Comparison of ENCODE assay signal across 8 cellular contexts in genomic region chr9:93091453-93092081, GRCh38.
A peak's percentile ranks its signal among the peaks of the same experiment; 100 is the strongest.
DNase-seq lines count a peak whose midpoint lies in the region; ATAC-seq lines count a peak whose summit lies in the region.

No MANE protein-coding gene starts in this region.

- DNase-seq in DMS53 (lab: John Stamatoyannopoulos, UW) (peak; percentile 70), DMS53 treated with DMSO at 0.1 percent for 48 hours (lab: John Stamatoyannopoulos, UW; ENCODE audit: unreplicated experiment) (no peak), fibroblast of gingiva (ENCODE audit: low read depth) (peak; percentile 72), NCI-H128 (lab: John Stamatoyannopoulos, UW; ENCODE audit: unreplicated experiment) (no peak)
- peak; percentile 46 to 50 for DNase-seq in activated CD4-positive, alpha-beta T cell treated with anti-CD3 and anti-CD28 coated beads, Interleukin-2, amount 50 U/mL, for 4 hours
- peak; percentile 89 for DNase-seq in stimulated activated CD4-positive, alpha-beta T cell treated with anti-CD3 and anti-CD28 coated beads, Interleukin-1b, Interleukin-23, amount 100 ng/mL, for 48 hours

- no peak for ATAC-seq in HG02938 (IDR thresholded peaks at IDR 0.05; ENCODE audit: unreplicated experiment)
- ATAC-seq in GM18511 (IDR thresholded peaks at IDR 0.05; ENCODE audit: unreplicated experiment) = no peak

Comparison
In these comparisons a context has a peak if more than half of its experiments do, and no peak if none do; other contexts are left out.
1. DNase-seq: peak in DMS53 (single experiment), activated CD4-positive, alpha-beta T cell treated with anti-CD3 and anti-CD28 coated beads, Interleukin-2, amount 50 U/mL, for 4 hours (2 of 2), fibroblast of gingiva (single experiment) and stimulated activated CD4-positive, alpha-beta T cell treated with anti-CD3 and anti-CD28 coated beads, Interleukin-1b, Interleukin-23, amount 100 ng/mL, for 48 hours (single experiment); none in DMS53 treated with DMSO at 0.1 percent for 48 hours (single experiment) and NCI-H128 (single experiment).